ENCODE assay signal across 8 cellular contexts in genomic region chr5:115349001-115349817, GRCh38. TPM values are rescaled to one million over a fixed set of nuclear protein-coding genes. Genes with fewer than 3 reads are reported as not detected.
A peak's percentile ranks its signal among the peaks of the same experiment; 100 is the strongest.
DNase-seq lines count a peak whose midpoint lies in the region; ATAC-seq, FAIRE-seq and TF ChIP-seq lines count a peak whose summit lies in the region.

No MANE protein-coding gene starts in this region.

- H3K27ac ChIP-seq in endothelial cell of umbilical vein (ENCODE audit: insufficient read depth, low read depth, low read length) (peak overlapping the region; percentile 76), psoas muscle (peak overlapping the region; percentile 61), caudate nucleus (ENCODE audit: low read depth, low read length) (no peak overlapping the region)

- peak; percentile 8 for DNase-seq in GM12865 (ENCODE audit: low read depth)
- DNase-seq in NCI-H2196 (lab: John Stamatoyannopoulos, UW; ENCODE audit: unreplicated experiment): peak; percentile 59
- DNase-seq in endothelial cell of umbilical vein (ENCODE audit: low read depth, low spot score): peak; percentile 86
- peak in 1 of 2 donors; percentile 32 for DNase-seq in psoas muscle
- no peak for DNase-seq in GDM1 (lab: John Stamatoyannopoulos, UW)
- no peak for DNase-seq in activated CD4-positive, alpha-beta T cell treated with anti-CD3 and anti-CD28 coated beads for 1 hour
- no peak for DNase-seq in NCI-H1436 treated with DMSO at 0.1 percent for 48 hours (lab: John Stamatoyannopoulos, UW)
- DNase-seq in caudate nucleus (lab: John Stamatoyannopoulos, UW): no peak

- CTCF ChIA-PET in endothelial cell of umbilical vein (lab: Charles Lee): interaction anchor here (0.7 to 1.9 kb wide), 12 partner anchors 9 to 234 kb away, joined by 3 to 9 read pairs (median 3); partner anchors contain the start of gene FEM1C

- no peaks in the 10 kb centered on the region for H3K9me3 ChIP-seq in endothelial cell of umbilical vein (replicated peaks; ENCODE audit: control insufficient read depth, insufficient read depth, low read length)
- no peaks in the 10 kb centered on the region for H3K9me3 ChIP-seq in psoas muscle

- peak overlapping the region; percentile 74 for H2AFZ ChIP-seq in endothelial cell of umbilical vein (ENCODE audit: low read depth, low read length)

- POLR2A ChIA-PET in endothelial cell of umbilical vein (lab: Charles Lee): no interaction called here

- TF ChIP-seq CTCF in GM12865 (IDR thresholded peaks at IDR 0.05; ENCODE audit: insufficient read depth, low read depth, low read length, missing control alignments) (no peak), endothelial cell of umbilical vein (IDR thresholded peaks at IDR 0.05; ENCODE audit: extremely low read depth in 1 of 2, insufficient read depth in 1 of 2, low read depth in 1 of 2, low read length in 2 of 2) (no peak), psoas muscle (IDR thresholded peaks at IDR 0.05) (peak; percentile 24)

- intact Hi-C loops in endothelial cell of umbilical vein (cut with micrococcal nuclease) (loop anchor here (1.0 to 5.0 kb wide), 3 partner anchors 17 to 195 kb away; partner anchors contain the start of gene FEM1C), psoas muscle (cut with DNase I) (no loop called here)

- H3K9me1 ChIP-seq in endothelial cell of umbilical vein (replicated peaks; ENCODE audit: control insufficient read depth, extremely low read depth, insufficient read depth, low read length): no peaks in the 10 kb centered on the region

- H3K4me3 ChIP-seq in GM12865 (ENCODE audit: low read depth, low read length) (no peak overlapping the region), endothelial cell of umbilical vein (replicated peaks in 1 of 3; ENCODE audit: insufficient read depth in 1 of 3, low read depth in 1 of 3, low read length in 3 of 3) (peak overlapping the region in 1 of 3 experiments; percentile 20), psoas muscle (no peak overlapping the region)

- TF ChIP-seq POLR2A in endothelial cell of umbilical vein (IDR thresholded peaks at IDR 0.05; ENCODE audit: low read depth, low read length): no peak

- no peaks in the 10 kb centered on the region for H3K79me2 ChIP-seq in endothelial cell of umbilical vein (ENCODE audit: control insufficient read depth, insufficient read depth, low read length)

- 37 to 45% (median 41%) methylated on average over 5 of the region's 5 CpGs for WGBS in psoas muscle, 3 donors

- H4K20me1 ChIP-seq in endothelial cell of umbilical vein (replicated peaks; ENCODE audit: control insufficient read depth, extremely low read depth, insufficient read depth, low read length): no peaks in the 10 kb centered on the region

- peak overlapping the region; percentile 73 for H3K4me2 ChIP-seq in endothelial cell of umbilical vein (ENCODE audit: insufficient read depth, low read length)

- H3K4me1 ChIP-seq in endothelial cell of umbilical vein (ENCODE audit: control insufficient read depth, extremely low read depth, insufficient read depth, low read length) (peaks cover 18% of the 10 kb centered on the region), psoas muscle (peaks cover 12% of the 10 kb centered on the region)

- ATAC-seq in psoas muscle: peak; percentile 84 to 96 (median 92)

- H3K27me3 ChIP-seq in endothelial cell of umbilical vein (ENCODE audit: control insufficient read depth in 2 of 2, insufficient read depth in 2 of 2, low read length in 2 of 2) (no peaks in the 10 kb centered on the region), psoas muscle (ENCODE audit: insufficient read depth in 3 of 3, low read length in 2 of 3) (no peaks in the 10 kb centered on the region)

- dilution Hi-C loops in endothelial cell of umbilical vein (cut with MboI; ENCODE audit: extremely low pct_ligation_motif_present, low sequenced_read_pairs): no loop called here

- H3K36me3 ChIP-seq in endothelial cell of umbilical vein (ENCODE audit: control insufficient read depth in 2 of 2, extremely low read depth in 1 of 2, insufficient read depth in 2 of 2, low read length in 2 of 2) (no peaks in the 10 kb centered on the region), psoas muscle (ENCODE audit: insufficient read depth in 1 of 2, low read depth in 1 of 2) (no peaks in the 10 kb centered on the region)

- peak; percentile 98 for FAIRE-seq in endothelial cell of umbilical vein (lab: Jason Lieb, UNC)

- H3K9ac ChIP-seq in endothelial cell of umbilical vein (replicated peaks; ENCODE audit: extremely low read depth, insufficient read depth, low read length): peak overlapping the region; percentile 28

- TSS peak; percentile 34 for BruUV-seq in endothelial cell of umbilical vein (replicated peaks; lab: Mats Ljungman, UMichigan)

TF ChIP-seq in endothelial cell of umbilical vein, 7 proteins besides CTCF, POLR2A, EP300 and RAD21:
- TF ChIP-seq JUN (IDR thresholded peaks at IDR 0.05; ENCODE audit: borderline replicate concordance, insufficient read depth, insufficient read length, low read depth) (peak; percentile 88), MAX (IDR thresholded peaks at IDR 0.05; ENCODE audit: insufficient read depth, insufficient read length) (peak; percentile 81), MYC (IDR thresholded peaks at IDR 0.05; ENCODE audit: low read depth, low read length) (peak; percentile 72), FOS (IDR thresholded peaks at IDR 0.05; ENCODE audit: borderline replicate concordance, insufficient read depth, low read length) (peak; percentile 95), EZH2 (IDR thresholded peaks at IDR 0.05; ENCODE audit: borderline replicate concordance, low read depth, low read length, severe bottlenecking) (no peak), GATA2 (IDR thresholded peaks at IDR 0.05; ENCODE audit: insufficient read depth, insufficient read length, low read depth, low read length) (no peak), POLR2AphosphoS5 (IDR thresholded peaks at IDR 0.05; ENCODE audit: insufficient read depth, low read depth, low read length) (no peak)

RNA-seq across cellular contexts. Expression of gene CCDC112, which starts 52.8 kb away (rescaled TPM):
- total RNA-seq in endothelial cell of umbilical vein (9.6 TPM in 2 replicates), psoas muscle (1 to 10 TPM; 1.9 to 2.1 (median 2.1) TPM)
- polyA plus RNA-seq in endothelial cell of umbilical vein (2.4 and 2.8 TPM in 2 replicates), psoas muscle (1 to 10 TPM in 2 of 3 donors, under 1 TPM in 1; 0.85 to 2.2 (median 1.4) TPM)
- 2.0 and 2.2 TPM in 2 replicates for polyA plus RNA-seq in endothelial cell of umbilical vein (2011; cell fraction: cytosol; rRNA removed)
- polyA plus RNA-seq in endothelial cell of umbilical vein (2011; cell fraction: nucleus; rRNA removed): 2.2 and 3.4 TPM in 2 replicates
- 7.5 and 8.5 TPM in 2 replicates for polyA plus RNA-seq in endothelial cell of umbilical vein (2012)
- 0.53 and 0.89 TPM in 2 replicates for polyA minus RNA-seq in endothelial cell of umbilical vein
- 2.6 TPM for polyA minus RNA-seq in endothelial cell of umbilical vein (2011; cell fraction: cytosol; rRNA and poly(A)+ RNA removed)
- 1.7 and 3.3 TPM in 2 replicates for polyA minus RNA-seq in endothelial cell of umbilical vein (2011; cell fraction: nucleus; rRNA and poly(A)+ RNA removed)

Comparison
In these comparisons a context has a peak if more than half of its experiments do, and no peak if none do; other contexts are left out.
1. DNase-seq: peak in GM12865 (single experiment), NCI-H2196 (single experiment) and endothelial cell of umbilical vein (single experiment); none in GDM1 (single experiment), activated CD4-positive, alpha-beta T cell treated with anti-CD3 and anti-CD28 coated beads for 1 hour (single experiment), NCI-H1436 treated with DMSO at 0.1 percent for 48 hours (single experiment) and caudate nucleus (0 of 61).